8 cellular contexts compared by ENCODE assay signal in genomic region chr5:112757468-112758208, GRCh38.
DNase-seq lines count a peak whose midpoint lies in the region; ATAC-seq and FAIRE-seq lines count a peak whose summit lies in the region.

No MANE protein-coding gene starts in this region.

- ATAC-seq in GM19372 (IDR thresholded peaks at IDR 0.05; ENCODE audit: low read depth, unreplicated experiment): peak; percentile 94
- peak; percentile 74 for ATAC-seq in HG03439 (IDR thresholded peaks at IDR 0.05; ENCODE audit: unreplicated experiment)

- in situ Hi-C loops in T47D (cut with HindIII; ENCODE audit: low pct_unique_long_range_greater_than_20kb, low sequenced_read_pairs): no loop called here

- DNase-seq in DMS 273 treated with DMSO at 0.1 percent for 48 hours (lab: John Stamatoyannopoulos, UW): peak; percentile 8
- peak; percentile 77 for DNase-seq in NCI-H82 (lab: John Stamatoyannopoulos, UW)
- peak; percentile 5 to 78 for DNase-seq in T47D (ENCODE audit: low read depth in 1 of 2, low spot score in 1 of 2)
- DNase-seq in stromal cell of bone marrow (ENCODE audit: low read depth): peak; percentile 38
- DNase-seq in NCI-H128 (lab: John Stamatoyannopoulos, UW; ENCODE audit: unreplicated experiment): no peak

- peak; percentile 99 for FAIRE-seq in islet of Langerhans (lab: Jason Lieb, UNC)
